Comparison of ENCODE assay signal across 14 cellular contexts in the genomic region with DNA sequence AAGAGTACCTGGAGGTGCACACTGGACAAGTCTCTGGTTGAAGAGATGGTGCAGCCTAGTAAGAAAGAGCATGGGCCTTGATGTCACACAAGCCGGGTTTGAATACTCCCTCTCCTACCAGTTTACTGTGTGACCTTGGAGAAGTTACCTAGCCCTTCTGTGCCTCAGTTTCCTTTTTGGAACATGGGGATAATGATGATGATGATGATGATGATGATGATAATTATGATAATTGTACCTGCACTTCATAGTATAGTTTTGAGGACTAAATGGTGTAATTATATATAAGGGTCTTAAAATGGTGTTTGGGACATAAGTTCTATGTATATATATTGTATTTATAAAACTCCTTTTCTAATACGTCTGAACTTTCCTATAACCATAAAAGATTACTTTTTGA. TPM values are rescaled to one million over a fixed set of nuclear protein-coding genes. Genes with fewer than 3 reads are reported as not detected.
DNase-seq lines count a peak whose midpoint lies in the region; ATAC-seq and TF ChIP-seq lines count a peak whose summit lies in the region.
"Had no signal": no experiment of that assay in that cellular context is flagged by ENCODE, and none has a peak within 500 bp of the region (broad histone marks: within the 10 kb centered on the region; RNA-seq: fewer than 3 reads in every experiment).

No MANE protein-coding gene starts in this region.

- H3K4me3 Mint-ChIP-seq in activated CD8-positive, alpha-beta T cell treated with anti-CD3 and anti-CD28 coated beads, Interleukin-2, amount 10 ng/mL, durations not matched to agents 7 days and 5 days: no peak overlapping the region

- no peak overlapping the region for H3K27ac Mint-ChIP-seq in activated CD8-positive, alpha-beta T cell treated with anti-CD3 and anti-CD28 coated beads, Interleukin-2, amount 10 ng/mL, durations not matched to agents 7 days and 5 days
- H3K27ac Mint-ChIP-seq: activated CD4-positive, alpha-beta memory T cell treated with anti-CD3 and anti-CD28 coated beads, Interleukin-2, amount 10 ng/mL, durations not matched to agents 7 days and 5 days had no signal

- peak; percentile 20 for DNase-seq in GM10266 (ENCODE audit: extremely low spot score)
- DNase-seq in osteoblast (ENCODE audit: insufficient read length, low spot score, missing footprints): peak; percentile 59
- no peak for DNase-seq in SKM-1 (lab: John Stamatoyannopoulos, UW; ENCODE audit: unreplicated experiment)
- DNase-seq in activated CD8-positive, alpha-beta T cell treated with anti-CD3 and anti-CD28 coated beads, Interleukin-2, amount 10 ng/mL, durations not matched to agents 7 days and 5 days: no peak
- DNase-seq in foreskin fibroblast: no peak
- DNase-seq: activated CD4-positive, alpha-beta memory T cell treated with anti-CD3 and anti-CD28 coated beads, Interleukin-2, amount 10 ng/mL, durations not matched to agents 7 days and 5 days; activated effector memory CD4-positive, alpha-beta T cell treated with Interleukin-2 at 50 U/mL for 16 hours; SIG-M5; stimulated activated CD4-positive, alpha-beta T cell treated with anti-CD3 and anti-CD28 coated beads, Interleukin-4, amount 100 ng/mL, for 4 hours had no signal

- H3K36me3 Mint-ChIP-seq in activated CD8-positive, alpha-beta T cell treated with anti-CD3 and anti-CD28 coated beads, Interleukin-2, amount 10 ng/mL, durations not matched to agents 7 days and 5 days (ENCODE audit: low read depth): no peaks in the 10 kb centered on the region

- peaks cover 0 to 14% (median 5%) of the 10 kb centered on the region in 10 experiments; a peak in 7 of 20 replicates for H3K4me1 ChIP-seq in BLaER1 treated with 17β-estradiol and CSF1 and Interleukin-3, amounts not matched to agents 10 nM and 100 nM
- H3K4me1 ChIP-seq in endocrine pancreas (ENCODE audit: control insufficient read depth, insufficient read depth, low read length): peaks cover 4% of the 10 kb centered on the region
- H3K4me1 ChIP-seq in osteoblast (ENCODE audit: insufficient read depth, low read length): peaks cover 2% of the 10 kb centered on the region

- 0 out of 22 replicates have a peak, but pooled peaks cover 0 to 2% (median 0%) of the 10 kb centered on the region in 11 experiments for H3K36me3 ChIP-seq in BLaER1 treated with 17β-estradiol and CSF1 and Interleukin-3, amounts not matched to agents 10 nM and 100 nM
- H3K36me3 ChIP-seq in endocrine pancreas (ENCODE audit: control insufficient read depth, insufficient read depth, low read length): no peaks in the 10 kb centered on the region
- H3K36me3 ChIP-seq in osteoblast (ENCODE audit: insufficient read depth, low read length): no peaks in the 10 kb centered on the region

- H3K79me2 ChIP-seq in osteoblast (ENCODE audit: insufficient read depth, low read length): no peaks in the 10 kb centered on the region

- TF ChIP-seq CTCF in GM10266 (IDR thresholded peaks at IDR 0.05; ENCODE audit: control insufficient read depth, insufficient read depth, low read depth, missing control alignments) (no peak), osteoblast (IDR thresholded peaks at IDR 0.05; ENCODE audit: extremely low read depth, low read depth, low read length) (no peak), foreskin fibroblast (IDR thresholded peaks at IDR 0.05; ENCODE audit: low read depth, low read length) (no peak)

- no peak overlapping the region for H3K4me3 ChIP-seq in BLaER1 treated with 17β-estradiol and CSF1 and Interleukin-3, amounts not matched to agents 10 nM and 100 nM
- H3K4me3 ChIP-seq in endocrine pancreas (ENCODE audit: control insufficient read depth, insufficient read depth, low read length) (peak overlapping the region; percentile 9), osteoblast (ENCODE audit: insufficient read depth, low read length) (no peak overlapping the region), foreskin fibroblast (ENCODE audit: low read depth in 1 of 2, low read length in 2 of 2) (no peak overlapping the region)

- H4K20me1 ChIP-seq in BLaER1 treated with 17β-estradiol and CSF1 and Interleukin-3, amounts not matched to agents 10 nM and 100 nM: no peaks in the 10 kb centered on the region; a peak in 1 of 22 replicates
- H4K20me1 ChIP-seq in osteoblast (ENCODE audit: insufficient read depth, low read length): no peaks in the 10 kb centered on the region

- ATAC-seq in HG03196 (IDR thresholded peaks at IDR 0.05; ENCODE audit: unreplicated experiment): no peak
- ATAC-seq in activated CD8-positive, alpha-beta T cell treated with anti-CD3 and anti-CD28 coated beads, Interleukin-2, amount 10 ng/mL, durations not matched to agents 7 days and 5 days: no peak
- ATAC-seq: GM12878 had no signal

- H2AFZ ChIP-seq in osteoblast (ENCODE audit: low read length): no peak overlapping the region

- peak overlapping the region in 6 of 11 experiments; percentile 88 to 97 (median 94); a peak in 8 of 22 replicates for H3K4me2 ChIP-seq in BLaER1 treated with 17β-estradiol and CSF1 and Interleukin-3, amounts not matched to agents 10 nM and 100 nM
- no peak overlapping the region for H3K4me2 ChIP-seq in osteoblast (ENCODE audit: insufficient read depth, low read length)

- H3K9ac ChIP-seq in BLaER1 treated with 17β-estradiol and CSF1 and Interleukin-3, amounts not matched to agents 10 nM and 100 nM: no peak overlapping the region
- H3K9ac ChIP-seq in endocrine pancreas (ENCODE audit: control insufficient read depth, insufficient read depth, low read length): no peak overlapping the region

- POLR2A ChIA-PET in activated CD8-positive, alpha-beta T cell treated with anti-CD3 and anti-CD28 coated beads, Interleukin-2, amount 10 ng/mL, durations not matched to agents 7 days and 5 days (lab: Charles Lee): no interaction called here

- no peak overlapping the region for H3K27ac ChIP-seq in BLaER1 treated with 17β-estradiol and CSF1 and Interleukin-3, amounts not matched to agents 10 nM and 100 nM
- H3K27ac ChIP-seq in osteoblast (ENCODE audit: low read depth, low read length): no peak overlapping the region

- no peaks in the 10 kb centered on the region for H3K9me3 ChIP-seq in BLaER1 treated with 17β-estradiol and CSF1 and Interleukin-3, amounts not matched to agents 10 nM and 100 nM (replicated peaks in 1 of 11)
- no peaks in the 10 kb centered on the region for H3K9me3 ChIP-seq in endocrine pancreas (ENCODE audit: control insufficient read depth, low read length)
- H3K9me3 ChIP-seq in osteoblast (ENCODE audit: low read depth, low read length): no peaks in the 10 kb centered on the region

- H3K9me3 Mint-ChIP-seq in activated CD8-positive, alpha-beta T cell treated with anti-CD3 and anti-CD28 coated beads, Interleukin-2, amount 10 ng/mL, durations not matched to agents 7 days and 5 days (ENCODE audit: insufficient read depth): no peaks in the 10 kb centered on the region
- H3K9me3 Mint-ChIP-seq: activated CD4-positive, alpha-beta memory T cell treated with anti-CD3 and anti-CD28 coated beads, Interleukin-2, amount 10 ng/mL, durations not matched to agents 7 days and 5 days had no signal

- H3K27me3 Mint-ChIP-seq in activated CD8-positive, alpha-beta T cell treated with anti-CD3 and anti-CD28 coated beads, Interleukin-2, amount 10 ng/mL, durations not matched to agents 7 days and 5 days (ENCODE audit: low read depth): peaks cover 58% of the 10 kb centered on the region

- CTCF ChIA-PET in activated CD8-positive, alpha-beta T cell treated with anti-CD3 and anti-CD28 coated beads, Interleukin-2, amount 10 ng/mL, durations not matched to agents 7 days and 5 days (lab: Charles Lee): no interaction called here

- H3K27me3 ChIP-seq in BLaER1 treated with 17β-estradiol and CSF1 and Interleukin-3, amounts not matched to agents 10 nM and 100 nM: peaks cover 0 to 15% (median 8%) of the 10 kb centered on the region in 11 experiments; a peak in 12 of 22 replicates
- H3K27me3 ChIP-seq in endocrine pancreas (ENCODE audit: control insufficient read depth, insufficient read depth, low read length) (no peaks in the 10 kb centered on the region), osteoblast (ENCODE audit: insufficient read depth, low read length) (no peaks in the 10 kb centered on the region)

- peaks cover 8% of the 10 kb centered on the region for H3K4me1 Mint-ChIP-seq in activated CD8-positive, alpha-beta T cell treated with anti-CD3 and anti-CD28 coated beads, Interleukin-2, amount 10 ng/mL, durations not matched to agents 7 days and 5 days (ENCODE audit: low read depth)

RNA-seq across cellular contexts. Expression of a gene that starts 41.7 kb away (rescaled TPM):
- total RNA-seq in osteoblast: 32.6 and 41.8 TPM in 2 replicates
- total RNA-seq in activated CD8-positive, alpha-beta T cell treated with anti-CD3 and anti-CD28 coated beads, Interleukin-2, amount 10 ng/mL, durations not matched to agents 7 days and 5 days: not detected
- total RNA-seq: activated CD4-positive, alpha-beta memory T cell treated with anti-CD3 and anti-CD28 coated beads, Interleukin-2, amount 10 ng/mL, durations not matched to agents 7 days and 5 days; GM12878; liver had no signal

Comparison
In these comparisons a context has a peak if more than half of its experiments do, and no peak if none do; other contexts are left out.
1. DNase-seq: peak in GM10266 (single experiment) and osteoblast (single experiment); none in SKM-1 (single experiment), activated CD8-positive, alpha-beta T cell treated with anti-CD3 and anti-CD28 coated beads, Interleukin-2, amount 10 ng/mL, durations not matched to agents 7 days and 5 days (single experiment) and foreskin fibroblast (0 of 2).
2. RNA of a gene that starts 41.7 kb away (total RNA-seq): 32.6 to 41.8 TPM in osteoblast; not detected in activated CD8-positive, alpha-beta T cell treated with anti-CD3 and anti-CD28 coated beads, Interleukin-2, amount 10 ng/mL, durations not matched to agents 7 days and 5 days; every median in the first group is over 10 times any median in the second.